12 cellular contexts compared by ENCODE assay signal in genomic region chr14:95222151-95222631, GRCh38.
DNase-seq lines count a peak whose midpoint lies in the region; ATAC-seq and TF ChIP-seq lines count a peak whose summit lies in the region.
"Had no signal": no experiment of that assay in that cellular context is flagged by ENCODE, and none has a peak within 500 bp of the region (broad histone marks: within the 10 kb centered on the region; RNA-seq: fewer than 3 reads in every experiment).

No MANE protein-coding gene starts in this region.

- H3K4me1 Mint-ChIP-seq in osteocyte (ENCODE audit: unreplicated experiment): peaks cover 45% of the 10 kb centered on the region

- TF ChIP-seq CTCF in foreskin fibroblast (IDR thresholded peaks at IDR 0.05; ENCODE audit: low read depth, low read length): no peak
- TF ChIP-seq CTCF in osteocyte (IDR thresholded peaks at IDR 0.05): no peak

- H3K27me3 ChIP-seq in SJSA1 (replicated peaks): no peaks in the 10 kb centered on the region
- H3K27me3 ChIP-seq: BE2C had no signal

- H3K4me1 ChIP-seq in SJSA1 (replicated peaks): peaks cover 32% of the 10 kb centered on the region

- peak overlapping the region; percentile 45 for H3K27ac ChIP-seq in SJSA1

- no peaks in the 10 kb centered on the region for H3K9me3 Mint-ChIP-seq in osteocyte (ENCODE audit: unreplicated experiment)

- DNase-seq in COLO668 (lab: John Stamatoyannopoulos, UW; ENCODE audit: unreplicated experiment) (peak; percentile 63), SJSA1 (ENCODE audit: low read depth in 1 of 2, low spot score in 2 of 2) (peak in 1 of 2 experiments; percentile 59), foreskin fibroblast (peak; percentile 14 to 34), osteocyte (ENCODE audit: extremely low spot score, unreplicated experiment) (no peak), iPS-NIHi7 (ENCODE audit: extremely low spot score) (no peak), OCI-M1 (lab: John Stamatoyannopoulos, UW) (no peak)
- DNase-seq: activated CD4-positive, alpha-beta T cell treated with anti-CD3 and anti-CD28 coated beads for 48 hours; BE2C; NCI-H1105 treated with DMSO at 0.1 percent for 48 hours; NCI-H82 had no signal

- no peaks in the 10 kb centered on the region for H3K36me3 ChIP-seq in SJSA1
- H3K36me3 ChIP-seq: BE2C had no signal

- peak overlapping the region; percentile 50 for H3K27ac Mint-ChIP-seq in osteocyte (ENCODE audit: unreplicated experiment)

- no peaks in the 10 kb centered on the region for H3K36me3 Mint-ChIP-seq in osteocyte (ENCODE audit: unreplicated experiment)

- no peaks in the 10 kb centered on the region for H3K9me3 ChIP-seq in SJSA1 (replicated peaks)
- H3K9me3 ChIP-seq: BE2C had no signal

- ATAC-seq in GM18502 (IDR thresholded peaks at IDR 0.05; ENCODE audit: poor library complexity, unreplicated experiment) (no peak), HG03521 (IDR thresholded peaks at IDR 0.05; ENCODE audit: unreplicated experiment) (no peak)

- no peak overlapping the region for H3K4me3 Mint-ChIP-seq in osteocyte (ENCODE audit: unreplicated experiment)

- H3K4me3 ChIP-seq in SJSA1 (no peak overlapping the region), foreskin fibroblast (ENCODE audit: low read depth in 1 of 2, low read length in 2 of 2) (no peak overlapping the region)

- no peaks in the 10 kb centered on the region for H3K27me3 Mint-ChIP-seq in osteocyte (ENCODE audit: unreplicated experiment)

Comparison
In these comparisons a context has a peak if more than half of its experiments do, and no peak if none do; other contexts are left out.
1. DNase-seq: peak in COLO668 (single experiment) and foreskin fibroblast (2 of 2); none in osteocyte (single experiment), iPS-NIHi7 (single experiment) and OCI-M1 (single experiment).